ENCODE assay signal across 8 cellular contexts in genomic region chrX:148049441-148049840, GRCh38.
DNase-seq lines count a peak whose midpoint lies in the region; ATAC-seq and TF ChIP-seq lines count a peak whose summit lies in the region.

No MANE protein-coding gene starts in this region.

- no peaks in the 10 kb centered on the region for H3K9me3 ChIP-seq in left lung

- no peaks in the 10 kb centered on the region for H3K4me1 ChIP-seq in left lung

- no peak overlapping the region for H3K27ac ChIP-seq in left lung

- no peaks in the 10 kb centered on the region for H3K36me3 ChIP-seq in left lung

- peak; percentile 57 for TF ChIP-seq CTCF in GM12873 (IDR thresholded peaks at IDR 0.05; ENCODE audit: insufficient read depth, low read depth, low read length, missing control alignments)
- TF ChIP-seq CTCF in left lung (IDR thresholded peaks at IDR 0.05): peak in 1 of 2 donors; percentile 43

- H3K27me3 ChIP-seq in left lung: no peaks in the 10 kb centered on the region

- intact Hi-C loops in left lung (cut with DNase I): no loop called here

- no peak overlapping the region for H3K4me3 ChIP-seq in left lung

- DNase-seq in AG08396 (ENCODE audit: low spot score) (peak; percentile 18), NCI-H1105 treated with DMSO at 0.1 percent for 48 hours (lab: John Stamatoyannopoulos, UW) (peak; percentile 80), amniotic stem cell (lab: John Stamatoyannopoulos, UW) (peak; percentile 2), left lung (no peak), HCEC 1CT (no peak)
- DNase-seq in activated CD4-positive, alpha-beta T cell treated with anti-CD3 and anti-CD28 coated beads, Interleukin-2, amount 50 U/mL, for 1 hour: no peak

- peak; percentile 24 for ATAC-seq in left lung
- ATAC-seq in HG02938 (IDR thresholded peaks at IDR 0.05; ENCODE audit: unreplicated experiment): no peak

Comparison
In these comparisons a context has a peak if more than half of its experiments do, and no peak if none do; other contexts are left out.
1. DNase-seq: peak in AG08396 (single experiment), NCI-H1105 treated with DMSO at 0.1 percent for 48 hours (single experiment) and amniotic stem cell (single experiment); none in left lung (0 of 2), activated CD4-positive, alpha-beta T cell treated with anti-CD3 and anti-CD28 coated beads, Interleukin-2, amount 50 U/mL, for 1 hour (single experiment) and HCEC 1CT (single experiment).